27 cellular contexts compared by ENCODE assay signal in genomic region chr12:130458341-130458740, GRCh38.
DNase-seq lines count a peak whose midpoint lies in the region.
"Had no signal": no experiment of that assay in that cellular context is flagged by ENCODE, and none has a peak within 500 bp of the region (broad histone marks: within the 10 kb centered on the region; RNA-seq: fewer than 3 reads in every experiment).

No MANE protein-coding gene starts in this region.

- H3K4me2 ChIP-seq in neuronal stem cell (ENCODE audit: insufficient read depth, low read length, poor library complexity, severe bottlenecking) = no peak overlapping the region
- H3K4me2 ChIP-seq: A549; BLaER1; BLaER1 treated with 17β-estradiol and CSF1 and Interleukin-3, amounts not matched to agents 10 nM and 100 nM had no signal

- no peak overlapping the region for H2BK5ac ChIP-seq in neuronal stem cell (ENCODE audit: low read length)

- no peak overlapping the region for H3K9ac ChIP-seq in neuronal stem cell (ENCODE audit: low read depth, low read length, poor library complexity)
- H3K9ac ChIP-seq: BLaER1; BLaER1 treated with 17β-estradiol and CSF1 and Interleukin-3, amounts not matched to agents 10 nM and 100 nM had no signal

- DNase-seq in neuronal stem cell (ENCODE audit: low spot score) (no peak), NCI-H526 (lab: John Stamatoyannopoulos, UW) (no peak)
- DNase-seq: 8988T; ACHN; AML-193; BE2C; C1 segment of cervical spinal cord; Caco-2; Calu3; CD4-positive, alpha-beta memory T cell; CD4-positive, alpha-beta T cell; CD4-positive, CD25-positive, alpha-beta regulatory T cell; CD8-positive, alpha-beta memory T cell; CD8-positive, alpha-beta T cell; COR-L47; DMS 273 treated with DMSO at 0.1 percent for 48 hours; DMS153; DMS53; DMS79; DMS79 treated with DMSO at 0.1 percent for 48 hours; DND-41; EL had no signal

- H2AK5ac ChIP-seq in neuronal stem cell (ENCODE audit: low read depth, low read length) = peak overlapping the region; percentile 12

- H2BK12ac ChIP-seq in neuronal stem cell (ENCODE audit: low read length) = no peak overlapping the region

- no peak overlapping the region for H4K91ac ChIP-seq in neuronal stem cell (ENCODE audit: low read depth, low read length, poor library complexity)

- H2BK120ac ChIP-seq in neuronal stem cell (ENCODE audit: low read depth, low read length) = no peak overlapping the region

- peaks cover 0 to 6% (median 0%) of the 10 kb centered on the region in 3 experiments for H3K27me3 ChIP-seq in neuronal stem cell (ENCODE audit: control insufficient read depth in 3 of 3, insufficient read depth in 3 of 3, low read depth in 1 of 3, low read length in 3 of 3)
- H3K27me3 ChIP-seq: BE2C; BLaER1; BLaER1 treated with 17β-estradiol and CSF1 and Interleukin-3, amounts not matched to agents 10 nM and 100 nM had no signal

- peak overlapping the region; percentile 74 for H3K18ac ChIP-seq in neuronal stem cell (ENCODE audit: low read length)

- WGBS in neuronal stem cell (ENCODE audit: extremely low coverage in 2 of 2, insufficient read length in 2 of 2, insufficient replicate concordance in 1 of 2), 2 donors = no CpG with 5 or more reads among the region's 12 CpGs

- H4K8ac ChIP-seq in neuronal stem cell (ENCODE audit: low read depth, low read length) = no peak overlapping the region

- H3K4ac ChIP-seq in neuronal stem cell (ENCODE audit: low read length) = no peak overlapping the region

- no peaks in the 10 kb centered on the region for H3K9me3 ChIP-seq in neuronal stem cell (replicated peaks in 1 of 2; ENCODE audit: control insufficient read depth in 2 of 2, insufficient read depth in 1 of 2, low read depth in 1 of 2, low read length in 2 of 2)
- H3K9me3 ChIP-seq: A549; BE2C; BLaER1; BLaER1 treated with 17β-estradiol and CSF1 and Interleukin-3, amounts not matched to agents 10 nM and 100 nM; Caco-2 had no signal

- H3K14ac ChIP-seq in neuronal stem cell (ENCODE audit: low read length) = no peak overlapping the region

- peaks cover 0 to 4% of the 10 kb centered on the region in 2 donors for H3K4me1 ChIP-seq in neuronal stem cell (ENCODE audit: control insufficient read depth in 2 of 2, insufficient read depth in 1 of 2, low read depth in 1 of 2, low read length in 2 of 2)
- H3K4me1 ChIP-seq: A549, Caco-2 had no signal

- no peaks in the 10 kb centered on the region for H3K79me1 ChIP-seq in neuronal stem cell (ENCODE audit: low read depth, low read length)

- H2AFZ ChIP-seq in neuronal stem cell (ENCODE audit: low read length) = no peak overlapping the region

- no peak overlapping the region for H3K27ac ChIP-seq in neuronal stem cell (replicated peaks; ENCODE audit: low read length)
- H3K27ac ChIP-seq: 22Rv1; A549; BLaER1; BLaER1 treated with 17β-estradiol and CSF1 and Interleukin-3, amounts not matched to agents 10 nM and 100 nM; C4-2B had no signal

- no peak overlapping the region for H3K4me3 ChIP-seq in neuronal stem cell (ENCODE audit: low read length in 2 of 2)
- H3K4me3 ChIP-seq: A549; BLaER1; BLaER1 treated with 17β-estradiol and CSF1 and Interleukin-3, amounts not matched to agents 10 nM and 100 nM had no signal

- no peak overlapping the region for H3K23ac ChIP-seq in neuronal stem cell (ENCODE audit: low read depth, low read length, poor library complexity)

- H3K36me3 ChIP-seq in neuronal stem cell (replicated peaks in 1 of 2; ENCODE audit: control insufficient read depth in 2 of 2, insufficient read depth in 2 of 2, low read length in 2 of 2) = no peaks in the 10 kb centered on the region
- H3K36me3 ChIP-seq: BLaER1; BLaER1 treated with 17β-estradiol and CSF1 and Interleukin-3, amounts not matched to agents 10 nM and 100 nM had no signal

- no peak overlapping the region for H2BK15ac ChIP-seq in neuronal stem cell (ENCODE audit: low read length)
